ENCODE assay signal across 15 cellular contexts in the genomic region with DNA sequence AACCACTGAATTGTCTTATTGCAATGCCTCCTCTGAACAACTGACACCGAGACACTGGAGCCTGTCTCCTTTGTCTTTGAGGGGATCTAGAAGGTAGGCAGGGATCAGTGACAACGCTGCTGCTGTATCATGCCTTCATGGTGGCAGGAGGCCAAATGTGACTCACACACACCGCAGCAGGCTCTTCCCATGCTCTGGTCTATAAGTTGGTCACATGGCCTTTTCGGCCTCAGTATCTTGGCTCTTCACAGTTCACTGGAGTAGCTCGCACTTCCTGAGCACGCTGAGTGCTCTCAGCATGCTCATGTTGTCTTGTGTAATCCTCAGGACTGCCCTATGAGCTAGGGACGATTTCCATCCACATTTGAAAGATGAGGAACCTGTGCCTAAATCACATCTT.
DNase-seq lines count a peak whose midpoint lies in the region; FAIRE-seq and TF ChIP-seq lines count a peak whose summit lies in the region.
"Had no signal": no experiment of that assay in that cellular context is flagged by ENCODE, and none has a peak within 500 bp of the region (broad histone marks: within the 10 kb centered on the region; RNA-seq: fewer than 3 reads in every experiment).

No MANE protein-coding gene starts in this region.

- no peak overlapping the region for H3K4me2 ChIP-seq in Karpas-422 (ENCODE audit: low read depth, low read length, poor library complexity, severe bottlenecking)

- peak; percentile 89 for DNase-seq in Caki2 (ENCODE audit: low read depth)
- peak; percentile 7 for DNase-seq in LoVo (ENCODE audit: low spot score)
- DNase-seq in RCC 7860 (ENCODE audit: low spot score) = peak; percentile 73
- peak; percentile 20 for DNase-seq in glomerular visceral epithelial cell (ENCODE audit: extremely low spot score)
- DNase-seq in stimulated activated CD4-positive, alpha-beta T cell treated with anti-CD3 and anti-CD28 coated beads, Interleukin-4, amount 100 ng/mL, for 24 hours = no peak
- DNase-seq in Karpas-422 = no peak
- DNase-seq in testis = no peak
- no peak for DNase-seq in hypothalamus (lab: John Stamatoyannopoulos, UW)
- DNase-seq: activated CD4-positive, alpha-beta T cell treated with anti-CD3 and anti-CD28 coated beads for 1 hour; activated T-cell treated with anti-CD3 and anti-CD28 coated beads, Interleukin-2, amount 50 U/mL, for 24 hours; foreskin keratinocyte; NCI-H1048; NK-92 treated with Interleukin-12 subunit alpha and Interleukin-12 subunit beta, amount 100 ng/mL, for 24 hours; stimulated activated naive CD8-positive, alpha-beta T cell treated with anti-CD3 and anti-CD28 coated beads, Interleukin-15, Interleukin-2, amounts not matched to agents 100 U/mL and 50 U/mL, for 24 hours had no signal

- peak; percentile 35 for FAIRE-seq in RCC 7860 (lab: Jason Lieb, UNC)
- FAIRE-seq: islet of Langerhans had no signal

- no peak for TF ChIP-seq CTCF in testis (IDR thresholded peaks at IDR 0.05)

- H3K4me1 ChIP-seq in Karpas-422 (ENCODE audit: low read length) (no peaks in the 10 kb centered on the region), testis (no peaks in the 10 kb centered on the region)
- H3K4me1 ChIP-seq: foreskin keratinocyte had no signal

- 84 to 88% methylated on average over 5 to 7 of the region's 7 CpGs for WGBS in testis, 2 donors

- no peak overlapping the region for H3K9ac ChIP-seq in Karpas-422 (ENCODE audit: low read length)

- H4K20me1 ChIP-seq in Karpas-422 (ENCODE audit: insufficient read depth, low read depth, low read length) = no peaks in the 10 kb centered on the region

- H3K27ac ChIP-seq in Karpas-422 (ENCODE audit: low read length) (no peak overlapping the region), testis (no peak overlapping the region)
- H3K27ac ChIP-seq: foreskin keratinocyte had no signal

- intact Hi-C loops in testis (cut with DNase I; ENCODE audit: low total_unique reads) = no loop called here

- in situ Hi-C loops in Caki2 (cut with HindIII; ENCODE audit: low pct_unique_long_range_greater_than_20kb, low sequenced_read_pairs) = no loop called here

- H3K9me3 ChIP-seq in Karpas-422 (ENCODE audit: low read length) (no peaks in the 10 kb centered on the region), testis (no peaks in the 10 kb centered on the region)

- no peaks in the 10 kb centered on the region for H3K27me3 ChIP-seq in Karpas-422 (ENCODE audit: low read length)
- H3K27me3 ChIP-seq in testis = no peaks in the 10 kb centered on the region
- H3K27me3 ChIP-seq: foreskin keratinocyte had no signal

- H2AFZ ChIP-seq in Karpas-422 (ENCODE audit: low read length) = no peak overlapping the region

- H3K9me2 ChIP-seq in Karpas-422 (replicated peaks; ENCODE audit: insufficient read depth, low read length) = no peaks in the 10 kb centered on the region

- no peaks in the 10 kb centered on the region for H3K79me2 ChIP-seq in Karpas-422 (ENCODE audit: low read length)

- TF ChIP-seq POLR2A in testis (IDR thresholded peaks at IDR 0.05) = no peak

- no peak overlapping the region for H3K4me3 ChIP-seq in Karpas-422 (ENCODE audit: low read length)
- H3K4me3 ChIP-seq in testis = no peak overlapping the region

- H3K36me3 ChIP-seq in Karpas-422 (ENCODE audit: insufficient read depth, low read length) (no peaks in the 10 kb centered on the region), testis (ENCODE audit: low read depth, missing control alignments) (no peaks in the 10 kb centered on the region)

Comparison
In these comparisons a context has a peak if more than half of its experiments do, and no peak if none do; other contexts are left out.
1. DNase-seq: peak in Caki2 (single experiment), LoVo (single experiment), RCC 7860 (single experiment) and glomerular visceral epithelial cell (single experiment); none in stimulated activated CD4-positive, alpha-beta T cell treated with anti-CD3 and anti-CD28 coated beads, Interleukin-4, amount 100 ng/mL, for 24 hours (single experiment), Karpas-422 (single experiment), testis (single experiment) and hypothalamus (0 of 51).